In genomic region chr10:21048086-21048485, GRCh38 we compare ENCODE assay signal across 21 cellular contexts.
DNase-seq lines count a peak whose midpoint lies in the region; ATAC-seq and TF ChIP-seq lines count a peak whose summit lies in the region.
"Had no signal": no experiment of that assay in that cellular context is flagged by ENCODE, and none has a peak within 500 bp of the region (broad histone marks: within the 10 kb centered on the region; RNA-seq: fewer than 3 reads in every experiment).

No MANE protein-coding gene starts in this region.

- no peak overlapping the region for H3K4ac ChIP-seq in mesendoderm (ENCODE audit: low read depth, low read length)

- no CpG with 5 or more reads among the region's 5 CpGs for WGBS in mesendoderm (ENCODE audit: extremely low coverage, insufficient coverage, low lambda C conversion rate)

- no peak overlapping the region for H3K4me3 ChIP-seq in ACC112 (ENCODE audit: low read depth, low read length)
- no peak overlapping the region for H3K4me3 ChIP-seq in choroid plexus epithelial cell (ENCODE audit: low read depth, low read length)
- H3K4me3 ChIP-seq in mesendoderm (ENCODE audit: low read length): no peak overlapping the region
- H3K4me3 ChIP-seq in upper lobe of right lung: no peak overlapping the region
- H3K4me3 ChIP-seq in CD4-positive, alpha-beta memory T cell (ENCODE audit: low read length in 2 of 2): no peak overlapping the region
- H3K4me3 ChIP-seq: BLaER1, coronary artery, neural progenitor cell, testis had no signal

- intact Hi-C loops in upper lobe of right lung (cut with DNase I): no loop called here
- intact Hi-C loops in CD4-positive, alpha-beta memory T cell (cut with micrococcal nuclease): no loop called here

- H3K23ac ChIP-seq in mesendoderm (ENCODE audit: low read length): no peak overlapping the region

- peaks cover 21% of the 10 kb centered on the region for H3K4me1 ChIP-seq in ACC112 (ENCODE audit: control insufficient read depth, insufficient read depth, low read length, unreplicated experiment)
- H3K4me1 ChIP-seq in mesendoderm (ENCODE audit: control insufficient read depth, low read depth, low read length): no peaks in the 10 kb centered on the region
- H3K4me1 ChIP-seq in upper lobe of right lung: no peaks in the 10 kb centered on the region
- H3K4me1 ChIP-seq in CD4-positive, alpha-beta memory T cell (ENCODE audit: insufficient read depth, low read length): no peaks in the 10 kb centered on the region
- H3K4me1 ChIP-seq: BLaER1, testis had no signal

- H3K79me1 ChIP-seq in mesendoderm (ENCODE audit: low read length): no peaks in the 10 kb centered on the region

- H3K18ac ChIP-seq in mesendoderm (ENCODE audit: low read length): no peak overlapping the region

- ATAC-seq in upper lobe of right lung: no peak
- ATAC-seq: stimulated activated memory B cell treated with anti-CD40 and anti-IgM and Interleukin-4, amounts not matched to agents 10 μg/mL and 1 μg/mL and 100 μg/mL, for 72 hours had no signal

- no peak overlapping the region for H3K4me3 Mint-ChIP-seq in CD4-positive, alpha-beta memory T cell
- H3K4me3 Mint-ChIP-seq: activated naive CD4-positive, alpha-beta T cell treated with anti-CD3 and anti-CD28 coated beads, Interleukin-2, amount 50 U/mL, for 24 hours; neural progenitor cell; stimulated activated memory B cell treated with anti-CD40 and anti-IgM and Interleukin-4, amounts not matched to agents 10 μg/mL and 1 μg/mL and 100 μg/mL, for 72 hours; T-helper 1 cell treated with Interleukin-12 subunit alpha and Interleukin-12 subunit beta and Interleukin-4 antibody, amounts not matched to agents 30 μg/mL and 1 μg/mL, for 36 hours had no signal

- no peaks in the 10 kb centered on the region for H3K9me3 ChIP-seq in upper lobe of right lung
- H3K9me3 ChIP-seq in CD4-positive, alpha-beta memory T cell (ENCODE audit: control insufficient read depth in 1 of 2, low read length in 2 of 2): no peaks in the 10 kb centered on the region
- H3K9me3 ChIP-seq: testis had no signal

- H3K9me3 Mint-ChIP-seq in CD4-positive, alpha-beta memory T cell: peaks cover 0 to 14% (median 4%) of the 10 kb centered on the region in 8 donors
- H3K9me3 Mint-ChIP-seq: T-helper 1 cell treated with Interleukin-12 subunit alpha and Interleukin-12 subunit beta and Interleukin-4 antibody, amounts not matched to agents 30 μg/mL and 1 μg/mL, for 36 hours had no signal

- no peaks in the 10 kb centered on the region for H3K27me3 Mint-ChIP-seq in CD4-positive, alpha-beta memory T cell
- H3K27me3 Mint-ChIP-seq: progenitor cell of endocrine pancreas; stimulated activated memory B cell treated with anti-CD40 and anti-IgM and Interleukin-4, amounts not matched to agents 10 μg/mL and 1 μg/mL and 100 μg/mL, for 72 hours had no signal

- H2BK5ac ChIP-seq in mesendoderm (ENCODE audit: low read length): no peak overlapping the region

- CTCF ChIA-PET in CD4-positive, alpha-beta memory T cell (lab: Charles Lee; ENCODE audit: partially characterized antibody): no interaction called here

- H3K27me3 ChIP-seq in ACC112 (ENCODE audit: insufficient read depth, low read length) (no peaks in the 10 kb centered on the region), mesendoderm (ENCODE audit: insufficient read depth, low read length, poor library complexity) (no peaks in the 10 kb centered on the region), upper lobe of right lung (no peaks in the 10 kb centered on the region)
- H3K27me3 ChIP-seq in CD4-positive, alpha-beta memory T cell (ENCODE audit: insufficient read depth, low read length): no peaks in the 10 kb centered on the region
- H3K27me3 ChIP-seq: BLaER1, neural progenitor cell, testis had no signal

- H3K56ac ChIP-seq in mesendoderm (ENCODE audit: low read length): no peak overlapping the region

- H2AK5ac ChIP-seq in mesendoderm (ENCODE audit: low read length): no peak overlapping the region

- H4K5ac ChIP-seq in mesendoderm (ENCODE audit: low read length): no peak overlapping the region

- H3K36me3 ChIP-seq in ACC112 (ENCODE audit: insufficient read depth, low read length): 0 out of 2 replicates have a peak, but pooled peaks cover 3% of the 10 kb centered on the region
- H3K36me3 ChIP-seq in mesendoderm (ENCODE audit: control insufficient read depth, insufficient read depth, low read length): no peaks in the 10 kb centered on the region
- no peaks in the 10 kb centered on the region for H3K36me3 ChIP-seq in upper lobe of right lung
- H3K36me3 ChIP-seq in CD4-positive, alpha-beta memory T cell (ENCODE audit: insufficient read depth, low read length): no peaks in the 10 kb centered on the region
- H3K36me3 ChIP-seq: BLaER1, neural progenitor cell had no signal

- no peak overlapping the region for H2BK120ac ChIP-seq in mesendoderm (ENCODE audit: low read depth, low read length)

- H3K27ac ChIP-seq in ACC112 (ENCODE audit: low read depth, low read length): peak overlapping the region; percentile 59
- no peak overlapping the region for H3K27ac ChIP-seq in mesendoderm (ENCODE audit: low read depth, low read length)
- no peak overlapping the region for H3K27ac ChIP-seq in upper lobe of right lung
- H3K27ac ChIP-seq in CD4-positive, alpha-beta memory T cell (ENCODE audit: low read depth, low read length): no peak overlapping the region
- H3K27ac ChIP-seq: BLaER1, coronary artery, neural progenitor cell, testis had no signal

- H3K9ac ChIP-seq in mesendoderm (ENCODE audit: low read length): no peak overlapping the region
- H3K9ac ChIP-seq: BLaER1, neural progenitor cell had no signal

- peak; percentile 85 to 92 for DNase-seq in NCI-H526 (lab: John Stamatoyannopoulos, UW)
- peak; percentile 47 for DNase-seq in choroid plexus epithelial cell (ENCODE audit: low read depth)
- DNase-seq in mesendoderm: peak; percentile 73
- no peak for DNase-seq in activated T-cell treated with anti-CD3 and anti-CD28 coated beads, Interleukin-2, amount 50 U/mL, for 1 hour
- no peak for DNase-seq in upper lobe of right lung
- no peak for DNase-seq in CD4-positive, alpha-beta memory T cell
- no peak for DNase-seq in NCI-H1048 (lab: John Stamatoyannopoulos, UW)
- DNase-seq: activated CD4-positive, alpha-beta T cell treated with anti-CD3 and anti-CD28 coated beads for 4 hours; Calu3; KBM-7; NCI-H1694 treated with DMSO at 0.1 percent for 48 hours; stimulated activated CD4-positive, alpha-beta T cell treated with anti-CD3 and anti-CD28 coated beads, Interleukin-2, amount 100 ng/mL, for 24 hours; testis had no signal

- POLR2A ChIA-PET in CD4-positive, alpha-beta memory T cell (lab: Charles Lee; ENCODE audit: partially characterized antibody): no interaction called here

- H3K4me1 Mint-ChIP-seq in CD4-positive, alpha-beta memory T cell: no peaks in the 10 kb centered on the region
- H3K4me1 Mint-ChIP-seq: activated naive CD4-positive, alpha-beta T cell treated with anti-CD3 and anti-CD28 coated beads, Interleukin-2, amount 50 U/mL, for 24 hours; stimulated activated memory B cell treated with anti-CD40 and anti-IgM and Interleukin-4, amounts not matched to agents 10 μg/mL and 1 μg/mL and 100 μg/mL, for 72 hours had no signal

- H3K4me2 ChIP-seq in mesendoderm (ENCODE audit: low read length): no peak overlapping the region
- H3K4me2 ChIP-seq: BLaER1, neural progenitor cell had no signal

- no peak overlapping the region for H4K8ac ChIP-seq in mesendoderm (ENCODE audit: low read depth, low read length)

- TF ChIP-seq CTCF in choroid plexus epithelial cell (conservative IDR thresholded peaks at IDR 0.05; ENCODE audit: low read depth, low read length) (no peak), upper lobe of right lung (IDR thresholded peaks at IDR 0.05) (no peak)

- no peak overlapping the region for H3K27ac Mint-ChIP-seq in CD4-positive, alpha-beta memory T cell
- H3K27ac Mint-ChIP-seq: activated naive CD4-positive, alpha-beta T cell treated with anti-CD3 and anti-CD28 coated beads, Interleukin-2, amount 50 U/mL, for 24 hours; neural progenitor cell; progenitor cell of endocrine pancreas; stimulated activated memory B cell treated with anti-CD40 and anti-IgM and Interleukin-4, amounts not matched to agents 10 μg/mL and 1 μg/mL and 100 μg/mL, for 72 hours; T-helper 1 cell treated with Interleukin-12 subunit alpha and Interleukin-12 subunit beta and Interleukin-4 antibody, amounts not matched to agents 30 μg/mL and 1 μg/mL, for 36 hours had no signal

- H3K79me2 ChIP-seq in ACC112 (ENCODE audit: control insufficient read depth, insufficient read depth, low read length, unreplicated experiment) (no peaks in the 10 kb centered on the region), mesendoderm (ENCODE audit: control insufficient read depth, insufficient read depth, low read length) (no peaks in the 10 kb centered on the region)

- no peak overlapping the region for H2BK15ac ChIP-seq in mesendoderm (replicated peaks; ENCODE audit: low read depth)

- H2AFZ ChIP-seq in ACC112 (ENCODE audit: low read length, unreplicated experiment): no peak overlapping the region
- H2AFZ ChIP-seq: neural progenitor cell had no signal

- no peaks in the 10 kb centered on the region for H3K36me3 Mint-ChIP-seq in CD4-positive, alpha-beta memory T cell
- H3K36me3 Mint-ChIP-seq: activated naive CD4-positive, alpha-beta T cell treated with anti-CD3 and anti-CD28 coated beads, Interleukin-2, amount 50 U/mL, for 24 hours; stimulated activated memory B cell treated with anti-CD40 and anti-IgM and Interleukin-4, amounts not matched to agents 10 μg/mL and 1 μg/mL and 100 μg/mL, for 72 hours had no signal

Comparison
In these comparisons a context has a peak if more than half of its experiments do, and no peak if none do; other contexts are left out.
1. DNase-seq: peak in NCI-H526 (2 of 2), choroid plexus epithelial cell (single experiment) and mesendoderm (single experiment); none in activated T-cell treated with anti-CD3 and anti-CD28 coated beads, Interleukin-2, amount 50 U/mL, for 1 hour (single experiment), upper lobe of right lung (single experiment), CD4-positive, alpha-beta memory T cell (0 of 5) and NCI-H1048 (single experiment).